19 cellular contexts compared by ENCODE assay signal in genomic region chr3:180332608-180333007, GRCh38.
DNase-seq lines count a peak whose midpoint lies in the region; ATAC-seq, FAIRE-seq and TF ChIP-seq lines count a peak whose summit lies in the region.
"Had no signal": no experiment of that assay in that cellular context is flagged by ENCODE, and none has a peak within 500 bp of the region (broad histone marks: within the 10 kb centered on the region; RNA-seq: fewer than 3 reads in every experiment).

No MANE protein-coding gene starts in this region.

- POLR2A ChIA-PET in CD8-positive, alpha-beta T cell (lab: Charles Lee) = no interaction called here

- no peaks in the 10 kb centered on the region for H3K4me1 Mint-ChIP-seq in CD8-positive, alpha-beta T cell (ENCODE audit: low read depth)
- no peaks in the 10 kb centered on the region for H3K4me1 Mint-ChIP-seq in Calu3 (ENCODE audit: low read depth, unreplicated experiment)
- H3K4me1 Mint-ChIP-seq: brain, naive B cell had no signal

- CTCF ChIA-PET in CD8-positive, alpha-beta T cell (lab: Charles Lee) = no interaction called here
- CTCF ChIA-PET in Calu3 (lab: Charles Lee) = no interaction called here

- no peaks in the 10 kb centered on the region for H3K9me3 ChIP-seq in CD8-positive, alpha-beta T cell (ENCODE audit: low read length)
- H3K9me3 ChIP-seq: HAP-1 had no signal

- no peaks in the 10 kb centered on the region for H3K36me3 ChIP-seq in CD8-positive, alpha-beta T cell (ENCODE audit: insufficient read depth, low read length)
- H3K36me3 ChIP-seq: HAP-1, right atrium auricular region had no signal

- DNase-seq in GM12891 (ENCODE audit: insufficient read length, low spot score) = no peak
- no peak for DNase-seq in RCC 7860 (ENCODE audit: low spot score)
- no peak for DNase-seq in CD8-positive, alpha-beta T cell
- no peak for DNase-seq in Calu3
- DNase-seq: activated CD4-positive, CD25-positive, alpha-beta regulatory T cell treated with anti-CD3 and anti-CD28 coated beads, Interleukin-2, amount 50 U/mL, for 72 hours; C1 segment of cervical spinal cord; left cardiac atrium; naive B cell; NCI-H187 treated with DMSO at 0.1 percent for 48 hours had no signal

- H3K27ac ChIP-seq in CD8-positive, alpha-beta T cell (ENCODE audit: low read depth, low read length) = no peak overlapping the region
- H3K27ac ChIP-seq: right atrium auricular region had no signal

- no peaks in the 10 kb centered on the region for H3K27me3 ChIP-seq in CD8-positive, alpha-beta T cell (ENCODE audit: insufficient read depth, low read length)
- H3K27me3 ChIP-seq: right atrium auricular region had no signal

- no peak for FAIRE-seq in GM12891 (lab: Jason Lieb, UNC)
- FAIRE-seq in RCC 7860 (lab: Jason Lieb, UNC) = no peak
- FAIRE-seq: endometrium, K562 had no signal

- no peaks in the 10 kb centered on the region for H3K36me3 Mint-ChIP-seq in CD8-positive, alpha-beta T cell
- no peaks in the 10 kb centered on the region for H3K36me3 Mint-ChIP-seq in Calu3 (ENCODE audit: insufficient read depth, unreplicated experiment)
- H3K36me3 Mint-ChIP-seq: brain, naive B cell had no signal

- BruUV-seq in Calu3 (replicated peaks; lab: Mats Ljungman, UMichigan) = no TSS peak

- H3K9me3 Mint-ChIP-seq in CD8-positive, alpha-beta T cell = peaks cover 7% of the 10 kb centered on the region
- H3K9me3 Mint-ChIP-seq in Calu3 (ENCODE audit: low read depth, unreplicated experiment) = peaks cover 5% of the 10 kb centered on the region
- H3K9me3 Mint-ChIP-seq: activated T-helper 2 cell treated with anti-CD3 and anti-CD28 coated beads, Interferon-gamma antibody, Interleukin-2, Interleukin-4, amounts not matched to agents 10 μg/mL and 5 μg/mL and 100 μg/mL, durations not matched to agents 14 hours and 24 hours and 36 hours had no signal

- no peak for TF ChIP-seq POLR2A in GM12891 (IDR thresholded peaks at IDR 0.05; ENCODE audit: low read depth, low read length)

- H3K27me3 Mint-ChIP-seq in CD8-positive, alpha-beta T cell (ENCODE audit: low read depth) = no peaks in the 10 kb centered on the region
- no peaks in the 10 kb centered on the region for H3K27me3 Mint-ChIP-seq in Calu3 (ENCODE audit: unreplicated experiment)
- H3K27me3 Mint-ChIP-seq: naive B cell had no signal

- no peak overlapping the region for H3K4me3 Mint-ChIP-seq in CD8-positive, alpha-beta T cell
- no peak overlapping the region for H3K4me3 Mint-ChIP-seq in Calu3 (ENCODE audit: low read depth, unreplicated experiment)
- H3K4me3 Mint-ChIP-seq: brain, naive B cell had no signal

- no peak overlapping the region for H3K27ac Mint-ChIP-seq in CD8-positive, alpha-beta T cell
- H3K27ac Mint-ChIP-seq in Calu3 (ENCODE audit: unreplicated experiment) = no peak overlapping the region
- H3K27ac Mint-ChIP-seq: activated T-helper 2 cell treated with anti-CD3 and anti-CD28 coated beads, Interferon-gamma antibody, Interleukin-2, Interleukin-4, amounts not matched to agents 10 μg/mL and 5 μg/mL and 100 μg/mL, durations not matched to agents 14 hours and 24 hours and 36 hours; brain; naive B cell had no signal

- ATAC-seq in GM18867 (IDR thresholded peaks at IDR 0.05; ENCODE audit: unreplicated experiment) = peak; percentile 83
- ATAC-seq in GM21423 (IDR thresholded peaks at IDR 0.05; ENCODE audit: unreplicated experiment) = peak; percentile 43
- peak; percentile 39 for ATAC-seq in HG02973 (IDR thresholded peaks at IDR 0.05; ENCODE audit: unreplicated experiment)
- ATAC-seq in HG03521 (IDR thresholded peaks at IDR 0.05; ENCODE audit: unreplicated experiment) = peak; percentile 33
- ATAC-seq in CD8-positive, alpha-beta T cell = no peak
- ATAC-seq: K562, left cardiac atrium had no signal

- no peak for TF ChIP-seq CTCF in CD8-positive, alpha-beta T cell (IDR thresholded peaks at IDR 0.05)
- TF ChIP-seq CTCF in Calu3 (IDR thresholded peaks at IDR 0.05; ENCODE audit: unreplicated experiment) = no peak

- no peaks in the 10 kb centered on the region for H3K4me1 ChIP-seq in CD8-positive, alpha-beta T cell (ENCODE audit: insufficient read depth, low read length)
- H3K4me1 ChIP-seq: HAP-1, right atrium auricular region had no signal

- intact Hi-C loops in CD8-positive, alpha-beta T cell (cut with DNase I, micrococcal nuclease) = no loop called here
- intact Hi-C loops in Calu3 (cut with micrococcal nuclease; ENCODE audit: unreplicated experiment) = no loop called here

- H3K4me3 ChIP-seq in CD8-positive, alpha-beta T cell (ENCODE audit: low read depth, low read length) = no peak overlapping the region
- H3K4me3 ChIP-seq: HAP-1, K562, right atrium auricular region had no signal

TF ChIP-seq in GM12891, 5 proteins besides CTCF, POLR2A, EP300 and RAD21:
- TF ChIP-seq POLR2AphosphoS5 (IDR thresholded peaks at IDR 0.05; ENCODE audit: low read depth, low read length) (no peak), POU2F2 (IDR thresholded peaks at IDR 0.05; ENCODE audit: low read depth, low read length) (no peak), PAX5 (IDR thresholded peaks at IDR 0.05; ENCODE audit: insufficient read depth, low read length, severe bottlenecking) (no peak), TAF1 (IDR thresholded peaks at IDR 0.05; ENCODE audit: low read depth, low read length) (no peak), SPI1 (IDR thresholded peaks at IDR 0.05; ENCODE audit: low read depth, low read length) (no peak)
TF ChIP-seq in GM12891: peak in this region for 0.
